In the genomic region with DNA sequence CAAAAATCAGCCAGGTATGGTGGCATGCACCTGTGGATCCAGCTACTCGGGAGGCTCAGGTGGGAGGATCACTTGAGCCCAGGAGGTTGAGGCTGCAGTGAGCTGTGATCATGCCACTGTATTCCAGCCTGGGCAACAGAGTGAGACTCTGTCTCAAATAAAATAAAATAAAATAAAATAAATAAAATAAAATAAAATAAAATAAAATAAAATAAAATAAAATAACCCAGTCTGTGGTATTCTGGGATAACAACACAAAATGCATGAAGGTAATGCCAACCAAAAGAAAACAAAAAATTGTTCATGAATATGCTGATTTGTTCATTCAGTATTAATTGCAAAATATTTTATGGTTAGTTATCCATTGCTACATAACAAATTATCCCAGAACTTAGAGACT, we compare ENCODE assay signal across 2 cellular contexts. TPM values are rescaled to one million over a fixed set of nuclear protein-coding genes. Genes with fewer than 3 reads are reported as not detected.
"Had no signal": no experiment of that assay in that cellular context is flagged by ENCODE, and none has a peak within 500 bp of the region (broad histone marks: within the 10 kb centered on the region; RNA-seq: fewer than 3 reads in every experiment).

No MANE protein-coding gene starts in this region.

RNA-seq across cellular contexts. Expression of a gene that starts 54.4 kb away (rescaled TPM):
- total RNA-seq: smooth muscle cell, upper lobe of right lung had no signal
